ENCODE assay signal across 20 cellular contexts in the genomic region with DNA sequence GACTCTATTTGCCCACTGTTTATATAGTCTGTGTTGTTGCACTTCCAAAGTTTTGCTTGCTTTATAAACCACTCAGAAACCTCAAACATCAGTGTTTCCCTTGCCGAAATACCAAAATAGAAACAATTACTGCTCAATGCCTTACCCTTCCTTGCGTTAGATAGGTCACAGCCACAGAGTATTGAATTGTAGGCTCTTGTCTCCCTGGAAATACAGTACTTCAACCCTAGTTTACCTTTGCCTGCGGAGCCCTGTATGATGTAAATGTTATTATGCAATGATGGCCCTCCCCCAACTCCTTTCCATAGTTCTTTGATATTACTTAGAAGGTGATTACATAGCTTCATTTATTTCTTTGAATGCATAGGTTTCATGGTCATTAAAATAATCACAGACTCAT. TPM values are rescaled to one million over a fixed set of nuclear protein-coding genes. Genes with fewer than 3 reads are reported as not detected.
DNase-seq lines count a peak whose midpoint lies in the region; TF ChIP-seq lines count a peak whose summit lies in the region.
"Had no signal": no experiment of that assay in that cellular context is flagged by ENCODE, and none has a peak within 500 bp of the region (broad histone marks: within the 10 kb centered on the region; RNA-seq: fewer than 3 reads in every experiment).

No MANE protein-coding gene starts in this region.

- H3K9ac ChIP-seq in OCI-LY1 (ENCODE audit: low read length), result no peak overlapping the region; the same call in 1 of the 2 replicates
- no peak overlapping the region for H3K9ac ChIP-seq in iPS-18a (ENCODE audit: low read length)

- H2AFZ ChIP-seq in OCI-LY1 (ENCODE audit: low read length), result no peak overlapping the region

- DNase-seq in H4 (ENCODE audit: low spot score) (peak; percentile 63), NCI-H2081 treated with DMSO at 0.1 percent for 48 hours (lab: John Stamatoyannopoulos, UW) (peak; percentile 44), activated T-cell treated with anti-CD3 and anti-CD28 coated beads for 4 hours (no peak), HK-2 (ENCODE audit: unreplicated experiment) (no peak), GM03348 (ENCODE audit: low spot score) (no peak), SIG-M5 treated with dmso at 0.1 percent for 504 hours (lab: John Stamatoyannopoulos, UW; ENCODE audit: unreplicated experiment) (no peak)
- DNase-seq: activated naive CD4-positive, alpha-beta T cell treated with anti-CD3 and anti-CD28 coated beads for 36 hours; CD4-positive, alpha-beta T cell; cortex of kidney; EL; erythroblast; NCI-H2171; stimulated activated CD4-positive, alpha-beta T cell treated with anti-CD3 and anti-CD28 coated beads, Interleukin-15, amount 100 ng/mL, for 24 hours; stimulated activated naive CD4-positive, alpha-beta T cell treated with Interleukin-2 at 50 U/mL for 16 hours; T-helper 9 cell had no signal

- H3K27ac ChIP-seq in OCI-LY1 (ENCODE audit: low read depth, low read length, poor library complexity, severe bottlenecking) (peak overlapping the region; percentile 71), iPS-18a (ENCODE audit: low read length) (no peak overlapping the region)
- H3K27ac ChIP-seq: ascending aorta, neutrophil had no signal

- H3K4me2 ChIP-seq in OCI-LY1 (ENCODE audit: low read length), result peak overlapping the region; percentile 35

- H3K36me3 ChIP-seq in OCI-LY1 (ENCODE audit: insufficient read depth, low read length), result no peaks in the 10 kb centered on the region
- H3K36me3 ChIP-seq in iPS-18a (ENCODE audit: control insufficient read depth, low read depth, low read length), result no peaks in the 10 kb centered on the region
- H3K36me3 ChIP-seq: ascending aorta, neutrophil had no signal

- peaks cover 86% of the 10 kb centered on the region for H3K4me1 ChIP-seq in OCI-LY1 (ENCODE audit: insufficient read depth, low read length, severe bottlenecking)
- peaks cover 56% of the 10 kb centered on the region for H3K4me1 ChIP-seq in iPS-18a (ENCODE audit: control insufficient read depth, low read depth, low read length)
- H3K4me1 ChIP-seq: ascending aorta had no signal

- no peaks in the 10 kb centered on the region for H3K79me2 ChIP-seq in OCI-LY1 (ENCODE audit: insufficient read depth, low read length)

- H3K4me3 ChIP-seq in OCI-LY1 (ENCODE audit: low read depth, low read length, poor library complexity, severe bottlenecking) (no peak overlapping the region), iPS-18a (ENCODE audit: low read length) (peak overlapping the region; percentile 40)
- H3K4me3 ChIP-seq: ascending aorta had no signal

- TF ChIP-seq CTCF in OCI-LY1 (IDR thresholded peaks at IDR 0.05; ENCODE audit: low read length), result no peak

- H4K20me1 ChIP-seq in OCI-LY1 (ENCODE audit: insufficient read depth, low read length), result no peaks in the 10 kb centered on the region

- no peaks in the 10 kb centered on the region for H3K9me2 ChIP-seq in OCI-LY1 (ENCODE audit: low read depth, low read length)

- 0 out of 2 replicates have a peak, but pooled peaks cover 8% of the 10 kb centered on the region for H3F3A ChIP-seq in OCI-LY1 (ENCODE audit: insufficient read depth, low read length)

- H3K27me3 ChIP-seq in OCI-LY1 (ENCODE audit: insufficient read depth, low read length) (no peaks in the 10 kb centered on the region), iPS-18a (ENCODE audit: control insufficient read depth, insufficient read depth, low read length) (peaks cover 9% of the 10 kb centered on the region)
- H3K27me3 ChIP-seq: neutrophil had no signal

- no peaks in the 10 kb centered on the region for H3K9me3 ChIP-seq in OCI-LY1 (ENCODE audit: low read length)
- no peaks in the 10 kb centered on the region for H3K9me3 ChIP-seq in iPS-18a (ENCODE audit: control insufficient read depth, low read depth, low read length)
- H3K9me3 ChIP-seq: ascending aorta, neutrophil had no signal

RNA-seq across cellular contexts. Expression of gene SOX2, which starts 44.2 kb away (rescaled TPM):
- total RNA-seq in H4 (2014; rRNA removed; shearing (Covaris generic)), result 4.3 and 6.6 TPM in 2 replicates
- total RNA-seq: activated naive CD4-positive, alpha-beta T cell treated with anti-CD3 and anti-CD28 coated beads for 36 hours; CD4-positive, alpha-beta T cell; mesenteric fat pad had no signal

Comparison
In these comparisons a context has a peak if more than half of its experiments do, and no peak if none do; other contexts are left out.
1. DNase-seq: peak in H4 (single experiment) and NCI-H2081 treated with DMSO at 0.1 percent for 48 hours (single experiment); none in activated T-cell treated with anti-CD3 and anti-CD28 coated beads for 4 hours (single experiment), HK-2 (single experiment), GM03348 (single experiment) and SIG-M5 treated with dmso at 0.1 percent for 504 hours (single experiment).